Comparison of ENCODE assay signal across 1 cellular context in genomic region chr1:44819594-44820327, GRCh38.
TF ChIP-seq lines count a peak whose summit lies in the region.

No MANE protein-coding gene starts in this region.

TF ChIP-seq in K562, 482 proteins besides CTCF, POLR2A, EP300 and RAD21 (continued from another document and continues in another):
- TF ChIP-seq MBD1 (CRISPR knock-in tag; IDR thresholded peaks at IDR 0.05) = no peak
- peak; percentile 97 for TF ChIP-seq ZNF766 (CRISPR knock-in tag; conservative IDR thresholded peaks at IDR 0.05)
- TF ChIP-seq GABPB1 (CRISPR knock-in tag; IDR thresholded peaks at IDR 0.05) = peak; percentile 74
- 0 out of 2 replicates have a peak, but pooled peaks have one; percentile 34 for TF ChIP-seq ZNF75A (CRISPR knock-in tag; IDR thresholded peaks at IDR 0.05)
- TF ChIP-seq E2F5 (CRISPR knock-in tag; IDR thresholded peaks at IDR 0.05) = 0 out of 2 replicates have a peak, but pooled peaks have one; percentile 70
- peak; percentile 88 for TF ChIP-seq MEF2A (IDR thresholded peaks at IDR 0.05; ENCODE audit: control insufficient read depth, low read depth, low read length)
- peak; percentile 30; the same call in 1 of the 2 replicates for TF ChIP-seq ZHX1 (conservative IDR thresholded peaks at IDR 0.05; ENCODE audit: low read length)
- no peak; the same call in 1 of the 2 replicates for TF ChIP-seq BACH1 (tag; IDR thresholded peaks at IDR 0.05)
- no peak; the same call in 1 of the 2 replicates for TF ChIP-seq NFIX (CRISPR knock-in tag; IDR thresholded peaks at IDR 0.05; ENCODE audit: low read depth)
- TF ChIP-seq SMARCA4 (IDR thresholded peaks at IDR 0.05) = peak; percentile 3; the same call in 1 of the 2 replicates
- no peak for TF ChIP-seq POLR3A (IDR thresholded peaks at IDR 0.05; ENCODE audit: borderline replicate concordance, extremely low read depth, insufficient read depth, insufficient read length)
- peak; percentile 77 for TF ChIP-seq ZNF24 (IDR thresholded peaks at IDR 0.05)
- TF ChIP-seq TCF3 (CRISPR knock-in tag; IDR thresholded peaks at IDR 0.05) = peak; percentile 50; the same call in 1 of the 2 replicates
- no peak for TF ChIP-seq ZNF140 (CRISPR knock-in tag; IDR thresholded peaks at IDR 0.05)
- TF ChIP-seq TSHZ1 (CRISPR knock-in tag; IDR thresholded peaks at IDR 0.05) = no peak
- no peak for TF ChIP-seq XRCC4 (IDR thresholded peaks at IDR 0.05; ENCODE audit: extremely low read depth, insufficient read depth, insufficient read length)
- peak; percentile 26; the same call in 1 of the 2 replicates for TF ChIP-seq CBFA2T2 (conservative IDR thresholded peaks at IDR 0.05)
- TF ChIP-seq NKRF (IDR thresholded peaks at IDR 0.05; ENCODE audit: borderline replicate concordance) = no peak
- TF ChIP-seq ID3 (CRISPR knock-in tag; IDR thresholded peaks at IDR 0.05) = no peak; the same call in 1 of the 2 replicates
- TF ChIP-seq ID3 (tag; IDR thresholded peaks at IDR 0.05) = peak; percentile 77
- no peak for TF ChIP-seq ARID3B (CRISPR knock-in tag; IDR thresholded peaks at IDR 0.05; ENCODE audit: borderline replicate concordance)
- TF ChIP-seq ATF1 (CRISPR knock-in tag; IDR thresholded peaks at IDR 0.05) = peak; percentile 39; the same call in 1 of the 2 replicates
- TF ChIP-seq ATF1 (tag; IDR thresholded peaks at IDR 0.05) = peak; percentile 72
- TF ChIP-seq ZNF551 (CRISPR knock-in tag; IDR thresholded peaks at IDR 0.05) = peak; percentile 95
- TF ChIP-seq IFI16 (CRISPR knock-in tag; IDR thresholded peaks at IDR 0.05) = no peak
- TF ChIP-seq NONO (IDR thresholded peaks at IDR 0.05; ENCODE audit: low read depth in 2 of 2, low read length in 1 of 2) = peak; percentile 66 to 88; a peak in 3 of 4 replicates
- no peak for TF ChIP-seq BRF1 (IDR thresholded peaks at IDR 0.05; ENCODE audit: borderline replicate concordance, extremely low read depth, insufficient read length)
- TF ChIP-seq ZNF232 (CRISPR knock-in tag; IDR thresholded peaks at IDR 0.05) = peak; percentile 64; the same call in 1 of the 2 replicates
- no peak for TF ChIP-seq PRMT5 (CRISPR knock-in tag; IDR thresholded peaks at IDR 0.05)
- peak; percentile 100 for TF ChIP-seq POLR2AphosphoS5 (IDR thresholded peaks at IDR 0.05; ENCODE audit: control insufficient read depth, insufficient read depth, low read depth, low read length)
- peak; percentile 100 for TF ChIP-seq TBP (optimal IDR thresholded peaks at IDR 0.05; ENCODE audit: low read depth, low read length)
- TF ChIP-seq ZBTB49 (CRISPR knock-in tag; IDR thresholded peaks at IDR 0.05; ENCODE audit: borderline replicate concordance) = no peak; the same call in 1 of the 2 replicates
- peak; percentile 99 for TF ChIP-seq ZC3H8 (IDR thresholded peaks at IDR 0.05)
- TF ChIP-seq USF2 (CRISPR knock-in tag; IDR thresholded peaks at IDR 0.05) = no peak
- TF ChIP-seq NFXL1 (CRISPR knock-in tag; IDR thresholded peaks at IDR 0.05) = peak; percentile 62; the same call in 1 of the 2 replicates
- TF ChIP-seq EWSR1 (IDR thresholded peaks at IDR 0.05; ENCODE audit: borderline replicate concordance, low read depth, partially characterized antibody) = no peak
- peak; percentile 76 for TF ChIP-seq ZNF146 (CRISPR knock-in tag; IDR thresholded peaks at IDR 0.05; ENCODE audit: unreplicated experiment)
- no peak for TF ChIP-seq HMG20A (CRISPR knock-in tag; conservative IDR thresholded peaks at IDR 0.05)
- no peak; the same call in 1 of the 2 replicates for TF ChIP-seq FOXO4 (CRISPR knock-in tag; IDR thresholded peaks at IDR 0.05)
